In genomic region chr10:86786368-86786767, GRCh38 we compare ENCODE assay signal across 21 cellular contexts. TPM values are rescaled to one million over a fixed set of nuclear protein-coding genes. Genes with fewer than 3 reads are reported as not detected.
DNase-seq lines count a peak whose midpoint lies in the region; ATAC-seq and TF ChIP-seq lines count a peak whose summit lies in the region.
"Had no signal": no experiment of that assay in that cellular context is flagged by ENCODE, and none has a peak within 500 bp of the region (broad histone marks: within the 10 kb centered on the region; RNA-seq: fewer than 3 reads in every experiment).

No MANE protein-coding gene starts in this region.

- H4K8ac ChIP-seq in mesendoderm (ENCODE audit: low read depth, low read length): no peak overlapping the region

- H3K27ac Mint-ChIP-seq in MCF 10A (ENCODE audit: low read depth, unreplicated experiment): no peak overlapping the region
- H3K27ac Mint-ChIP-seq: activated CD4-positive, alpha-beta T cell treated with anti-CD3 and anti-CD28 coated beads for 36 hours had no signal

- no peak for DNase-seq in breast epithelium (ENCODE audit: low spot score in 2 of 2)
- no peak for DNase-seq in MCF 10A (ENCODE audit: unreplicated experiment)
- peak; percentile 65 for DNase-seq in mesendoderm
- no peak for DNase-seq in thoracic aorta (ENCODE audit: low spot score)
- no peak for DNase-seq in NCI-H1092 (lab: John Stamatoyannopoulos, UW)
- DNase-seq in NCI-H1048 (lab: John Stamatoyannopoulos, UW): no peak
- DNase-seq: activated CD4-positive, alpha-beta T cell treated with anti-CD3 and anti-CD28 coated beads for 36 hours; aorta; DMS 273 treated with DMSO at 0.1 percent for 48 hours; NCI-H1105; NCI-H748 treated with DMSO at 0.1 percent for 48 hours; occipital lobe; PC-9; T-helper 9 cell; trophoblast cell had no signal

- H2AK5ac ChIP-seq in mesendoderm (ENCODE audit: low read length): no peak overlapping the region

- H3K9ac ChIP-seq in endocrine pancreas (ENCODE audit: control insufficient read depth, insufficient read depth, low read length) (no peak overlapping the region), mesendoderm (ENCODE audit: low read length) (peak overlapping the region; percentile 39)
- H3K9ac ChIP-seq: BLaER1 had no signal

- no CpG with 5 or more reads among the region's 4 CpGs for WGBS in mesendoderm (ENCODE audit: extremely low coverage, insufficient coverage, low lambda C conversion rate)

- no peaks in the 10 kb centered on the region for H3K36me3 Mint-ChIP-seq in MCF 10A (ENCODE audit: insufficient read depth, unreplicated experiment)

- H3K4me3 Mint-ChIP-seq in MCF 10A (ENCODE audit: unreplicated experiment): no peak overlapping the region
- H3K4me3 Mint-ChIP-seq: activated CD4-positive, alpha-beta T cell treated with anti-CD3 and anti-CD28 coated beads for 36 hours had no signal

- H3K4me1 ChIP-seq in breast epithelium: peaks cover 0 to 12% of the 10 kb centered on the region in 2 donors
- no peaks in the 10 kb centered on the region for H3K4me1 ChIP-seq in endocrine pancreas (ENCODE audit: control insufficient read depth, insufficient read depth, low read length)
- H3K4me1 ChIP-seq in mesendoderm (ENCODE audit: control insufficient read depth, low read depth, low read length): peaks cover 11% of the 10 kb centered on the region
- peaks cover 26 to 53% of the 10 kb centered on the region in 2 donors for H3K4me1 ChIP-seq in thoracic aorta (ENCODE audit: control insufficient read depth in 1 of 2, low read depth in 2 of 2)

- no peak overlapping the region for H3K4me2 ChIP-seq in mesendoderm (ENCODE audit: low read length)
- H3K4me2 ChIP-seq: BLaER1, PC-9 had no signal

- no peaks in the 10 kb centered on the region for H3K9me3 Mint-ChIP-seq in MCF 10A (ENCODE audit: unreplicated experiment)

- H3K18ac ChIP-seq in mesendoderm (ENCODE audit: low read length): no peak overlapping the region

- H3K56ac ChIP-seq in mesendoderm (ENCODE audit: low read length): peak overlapping the region; percentile 62

- no peak overlapping the region for H4K5ac ChIP-seq in mesendoderm (ENCODE audit: low read length)

- peak overlapping the region in 1 of 3 donors; percentile 2 for H3K4me3 ChIP-seq in breast epithelium
- H3K4me3 ChIP-seq in endocrine pancreas (ENCODE audit: control insufficient read depth, insufficient read depth, low read length): peak overlapping the region; percentile 63
- no peak overlapping the region for H3K4me3 ChIP-seq in mesendoderm (ENCODE audit: low read length)
- H3K4me3 ChIP-seq in thoracic aorta: no peak overlapping the region
- H3K4me3 ChIP-seq: BLaER1, PC-9, skin epidermis had no signal

- CTCF ChIA-PET in MCF 10A (lab: Yijun Ruan, JAX): no interaction called here

- H3K4ac ChIP-seq in mesendoderm (ENCODE audit: low read depth, low read length): no peak overlapping the region

- POLR2A ChIA-PET in MCF 10A (lab: Yijun Ruan, JAX): no interaction called here

- H3K36me3 ChIP-seq in breast epithelium: no peaks in the 10 kb centered on the region
- no peaks in the 10 kb centered on the region for H3K36me3 ChIP-seq in endocrine pancreas (ENCODE audit: control insufficient read depth, insufficient read depth, low read length)
- no peaks in the 10 kb centered on the region for H3K36me3 ChIP-seq in mesendoderm (ENCODE audit: control insufficient read depth, insufficient read depth, low read length)
- no peaks in the 10 kb centered on the region for H3K36me3 ChIP-seq in thoracic aorta
- H3K36me3 ChIP-seq: BLaER1 had no signal

- H3K79me1 ChIP-seq in mesendoderm (ENCODE audit: low read length): peaks cover 2% of the 10 kb centered on the region

- TF ChIP-seq CTCF in breast epithelium (IDR thresholded peaks at IDR 0.05) (no peak), MCF 10A (IDR thresholded peaks at IDR 0.05; ENCODE audit: unreplicated experiment) (no peak), thoracic aorta (IDR thresholded peaks at IDR 0.05) (no peak)

- H3K79me2 ChIP-seq in mesendoderm (ENCODE audit: control insufficient read depth, insufficient read depth, low read length): peaks cover 84% of the 10 kb centered on the region

- H3K27ac ChIP-seq in breast epithelium (peak overlapping the region; percentile 52 to 68), mesendoderm (ENCODE audit: low read depth, low read length) (peak overlapping the region; percentile 33), thoracic aorta (peak overlapping the region; percentile 12 to 54)
- H3K27ac ChIP-seq: 22Rv1, BLaER1, epithelial cell of prostate, PC-9 had no signal

- no peaks in the 10 kb centered on the region for H3K27me3 Mint-ChIP-seq in MCF 10A (ENCODE audit: insufficient read depth, unreplicated experiment)

- ATAC-seq in thoracic aorta (ENCODE audit: insufficient number of reproducible peaks, low FRiP score, low read depth) (no peak), HG03280 (IDR thresholded peaks at IDR 0.05; ENCODE audit: unreplicated experiment) (no peak)
- ATAC-seq: activated CD4-positive, alpha-beta T cell treated with anti-CD3 and anti-CD28 coated beads for 36 hours had no signal

- intact Hi-C loops in breast epithelium (cut with DNase I; ENCODE audit: low total_unique reads) (no loop called here), MCF 10A (cut with micrococcal nuclease) (no loop called here)

- no peak overlapping the region for H2BK120ac ChIP-seq in mesendoderm (ENCODE audit: low read depth, low read length)

- H2BK5ac ChIP-seq in mesendoderm (ENCODE audit: low read length): no peak overlapping the region

- TF ChIP-seq POLR2A in breast epithelium (IDR thresholded peaks at IDR 0.05): no peak

- H3K9me3 ChIP-seq in breast epithelium (no peaks in the 10 kb centered on the region), endocrine pancreas (ENCODE audit: control insufficient read depth, low read length) (no peaks in the 10 kb centered on the region), thoracic aorta (no peaks in the 10 kb centered on the region)

- BruUV-seq in MCF 10A (replicated peaks; lab: Mats Ljungman, UMichigan): no TSS peak

- H3K4me1 Mint-ChIP-seq in MCF 10A (ENCODE audit: insufficient read depth, unreplicated experiment): no peaks in the 10 kb centered on the region

- no peaks in the 10 kb centered on the region for H3K27me3 ChIP-seq in breast epithelium
- no peaks in the 10 kb centered on the region for H3K27me3 ChIP-seq in endocrine pancreas (ENCODE audit: control insufficient read depth, insufficient read depth, low read length)
- H3K27me3 ChIP-seq in mesendoderm (ENCODE audit: insufficient read depth, low read length, poor library complexity): no peaks in the 10 kb centered on the region
- H3K27me3 ChIP-seq in thoracic aorta (replicated peaks; ENCODE audit: insufficient read depth): no peaks in the 10 kb centered on the region
- H3K27me3 ChIP-seq: BLaER1 had no signal

- no peak overlapping the region for H2BK15ac ChIP-seq in mesendoderm (replicated peaks; ENCODE audit: low read depth)

- no peak overlapping the region for H3K23ac ChIP-seq in mesendoderm (ENCODE audit: low read length)

RNA-seq across cellular contexts. Expression of gene BMPR1A, which starts 29.9 kb away (rescaled TPM):
- 10 to 100 TPM; 49.8 to 87.2 (median 57.4) TPM for total RNA-seq in breast epithelium
- total RNA-seq in MCF 10A (2022): 27.3 and 34.3 TPM in 2 replicates
- polyA plus RNA-seq in mesendoderm (2013, experiment 1 of 2): 72.9 TPM
- polyA plus RNA-seq in mesendoderm (2013, experiment 2 of 2): 74.8 TPM
- total RNA-seq in thoracic aorta: 100 to 1,000 TPM in 1 of 2 donors, 10 to 100 TPM in 1; 69.0 to 130 TPM
